26 cellular contexts compared by ENCODE assay signal in genomic region chr15:74641151-74641550, GRCh38. TPM values are rescaled to one million over a fixed set of nuclear protein-coding genes. Genes with fewer than 3 reads are reported as not detected.
DNase-seq lines count a peak whose midpoint lies in the region; ATAC-seq and TF ChIP-seq lines count a peak whose summit lies in the region.
"Had no signal": no experiment of that assay in that cellular context is flagged by ENCODE, and none has a peak within 500 bp of the region (broad histone marks: within the 10 kb centered on the region; RNA-seq: fewer than 3 reads in every experiment).

No MANE protein-coding gene starts in this region.

- peaks cover 28% of the 10 kb centered on the region for H3K4me1 Mint-ChIP-seq in activated naive CD4-positive, alpha-beta T cell treated with anti-CD3 and anti-CD28 coated beads, Interleukin-2, amount 50 U/mL, for 24 hours
- peaks cover 15% of the 10 kb centered on the region for H3K4me1 Mint-ChIP-seq in activated naive CD8-positive, alpha-beta T cell treated with anti-CD3 and anti-CD28 coated beads, Interleukin-2, amount 10 ng/mL, durations not matched to agents 7 days and 5 days
- peaks cover 32% of the 10 kb centered on the region for H3K4me1 Mint-ChIP-seq in progenitor cell of endocrine pancreas (ENCODE audit: low read depth)
- H3K4me1 Mint-ChIP-seq: immature natural killer cell had no signal

- peak overlapping the region; percentile 33 for H3K27ac ChIP-seq in upper lobe of right lung
- H3K27ac ChIP-seq: spleen, tibial artery, WERI-Rb-1 had no signal

- peaks cover 4% of the 10 kb centered on the region for H3K36me3 Mint-ChIP-seq in activated naive CD4-positive, alpha-beta T cell treated with anti-CD3 and anti-CD28 coated beads, Interleukin-2, amount 50 U/mL, for 24 hours
- H3K36me3 Mint-ChIP-seq in activated naive CD8-positive, alpha-beta T cell treated with anti-CD3 and anti-CD28 coated beads, Interleukin-2, amount 10 ng/mL, durations not matched to agents 7 days and 5 days = peaks cover 11% of the 10 kb centered on the region
- H3K36me3 Mint-ChIP-seq in progenitor cell of endocrine pancreas (ENCODE audit: insufficient read depth) = peaks cover 9% of the 10 kb centered on the region

- H3K27me3 Mint-ChIP-seq in activated naive CD4-positive, alpha-beta T cell treated with anti-CD3 and anti-CD28 coated beads, Interleukin-2, amount 50 U/mL, for 24 hours = no peaks in the 10 kb centered on the region
- no peaks in the 10 kb centered on the region for H3K27me3 Mint-ChIP-seq in activated naive CD8-positive, alpha-beta T cell treated with anti-CD3 and anti-CD28 coated beads, Interleukin-2, amount 10 ng/mL, durations not matched to agents 7 days and 5 days
- no peaks in the 10 kb centered on the region for H3K27me3 Mint-ChIP-seq in progenitor cell of endocrine pancreas
- H3K27me3 Mint-ChIP-seq: naive thymus-derived CD8-positive, alpha-beta T cell; stimulated activated naive B cell treated with anti-CD40 and anti-IgM and Interleukin-4, amounts not matched to agents 10 μg/mL and 1 μg/mL and 100 μg/mL, for 72 hours had no signal

- H3K9me3 Mint-ChIP-seq in activated naive CD4-positive, alpha-beta T cell treated with anti-CD3 and anti-CD28 coated beads, Interleukin-2, amount 50 U/mL, for 24 hours = no peaks in the 10 kb centered on the region
- H3K9me3 Mint-ChIP-seq in activated naive CD8-positive, alpha-beta T cell treated with anti-CD3 and anti-CD28 coated beads, Interleukin-2, amount 10 ng/mL, durations not matched to agents 7 days and 5 days = no peaks in the 10 kb centered on the region
- H3K9me3 Mint-ChIP-seq in progenitor cell of endocrine pancreas (ENCODE audit: low read depth) = no peaks in the 10 kb centered on the region
- H3K9me3 Mint-ChIP-seq: immature natural killer cell; mesothelial cell of epicardium; naive thymus-derived CD8-positive, alpha-beta T cell; stimulated activated naive B cell treated with anti-CD40 and anti-IgM and Interleukin-4, amounts not matched to agents 10 μg/mL and 1 μg/mL and 100 μg/mL, for 72 hours had no signal

- intact Hi-C loops in upper lobe of right lung (cut with DNase I) = no loop called here

- peaks cover 34% of the 10 kb centered on the region for H3K4me1 ChIP-seq in upper lobe of right lung

- H3K4me3 Mint-ChIP-seq in activated naive CD4-positive, alpha-beta T cell treated with anti-CD3 and anti-CD28 coated beads, Interleukin-2, amount 50 U/mL, for 24 hours = no peak overlapping the region
- no peak overlapping the region for H3K4me3 Mint-ChIP-seq in activated naive CD8-positive, alpha-beta T cell treated with anti-CD3 and anti-CD28 coated beads, Interleukin-2, amount 10 ng/mL, durations not matched to agents 7 days and 5 days
- H3K4me3 Mint-ChIP-seq in progenitor cell of endocrine pancreas (ENCODE audit: low read depth) = no peak overlapping the region
- H3K4me3 Mint-ChIP-seq: immature natural killer cell; mesothelial cell of epicardium; stimulated activated naive B cell treated with anti-CD40 and anti-IgM and Interleukin-4, amounts not matched to agents 10 μg/mL and 1 μg/mL and 100 μg/mL, for 72 hours had no signal

- H3K4me3 ChIP-seq in upper lobe of right lung = no peak overlapping the region
- H3K4me3 ChIP-seq: spleen, tibial artery had no signal

- POLR2A ChIA-PET in activated naive CD8-positive, alpha-beta T cell treated with anti-CD3 and anti-CD28 coated beads, Interleukin-2, amount 10 ng/mL, durations not matched to agents 7 days and 5 days (lab: Charles Lee) = no interaction called here

- H3K27me3 ChIP-seq in upper lobe of right lung = no peaks in the 10 kb centered on the region
- H3K27me3 ChIP-seq: BE2C, spleen, tibial artery had no signal

- peak overlapping the region; percentile 90 for H3K27ac Mint-ChIP-seq in activated naive CD4-positive, alpha-beta T cell treated with anti-CD3 and anti-CD28 coated beads, Interleukin-2, amount 50 U/mL, for 24 hours
- peak overlapping the region; percentile 63 for H3K27ac Mint-ChIP-seq in activated naive CD8-positive, alpha-beta T cell treated with anti-CD3 and anti-CD28 coated beads, Interleukin-2, amount 10 ng/mL, durations not matched to agents 7 days and 5 days
- peak overlapping the region; percentile 96 for H3K27ac Mint-ChIP-seq in progenitor cell of endocrine pancreas
- H3K27ac Mint-ChIP-seq: stimulated activated naive B cell treated with anti-CD40 and anti-IgM and Interleukin-4, amounts not matched to agents 10 μg/mL and 1 μg/mL and 100 μg/mL, for 72 hours had no signal

- DNase-seq in activated naive CD4-positive, alpha-beta T cell (lab: John Stamatoyannopoulos, UW) = no peak
- no peak for DNase-seq in activated naive CD8-positive, alpha-beta T cell treated with anti-CD3 and anti-CD28 coated beads, Interleukin-2, amount 10 ng/mL, durations not matched to agents 7 days and 5 days
- DNase-seq in progenitor cell of endocrine pancreas (ENCODE audit: low spot score, unreplicated experiment) (no peak), upper lobe of right lung (no peak), midbrain (lab: John Stamatoyannopoulos, UW) (no peak), NCI-H2227 treated with DMSO at 0.1 percent for 48 hours (lab: John Stamatoyannopoulos, UW) (no peak)
- DNase-seq: activated CD8-positive, alpha-beta memory T cell treated with anti-CD3 and anti-CD28 coated beads, Interleukin-2, amount 50 U/mL, for 4 hours; BE2C; DND-41; erythroblast; foreskin fibroblast; immature natural killer cell; naive thymus-derived CD8-positive, alpha-beta T cell; NCI-H1417 treated with DMSO at 0.1 percent for 48 hours; NCI-H446 treated with DMSO at 0.1 percent for 48 hours; OCI-M1; SK-N-SH; spleen; stimulated activated CD4-positive, alpha-beta T cell treated with anti-CD3 and anti-CD28 coated beads, Interleukin-2, amount 100 ng/mL, for 48 hours; stimulated activated naive B cell treated with anti-CD40 and anti-IgM and Interleukin-4, amounts not matched to agents 10 μg/mL and 1 μg/mL and 100 μg/mL, for 72 hours; tibial artery; WERI-Rb-1 had no signal

- peaks cover 39% of the 10 kb centered on the region for H3K36me3 ChIP-seq in upper lobe of right lung

- no peak for ATAC-seq in activated naive CD8-positive, alpha-beta T cell treated with anti-CD3 and anti-CD28 coated beads, Interleukin-2, amount 10 ng/mL, durations not matched to agents 7 days and 5 days (ENCODE audit: low read depth)
- ATAC-seq in upper lobe of right lung = no peak
- ATAC-seq in GM21360 (IDR thresholded peaks at IDR 0.05; ENCODE audit: unreplicated experiment) = no peak
- ATAC-seq: left lobe of liver; naive thymus-derived CD8-positive, alpha-beta T cell; stimulated activated naive B cell treated with anti-CD40 and anti-IgM and Interleukin-4, amounts not matched to agents 10 μg/mL and 1 μg/mL and 100 μg/mL, for 72 hours had no signal

- no peaks in the 10 kb centered on the region for H3K9me3 ChIP-seq in upper lobe of right lung
- H3K9me3 ChIP-seq: BE2C, SK-N-SH, spleen, tibial artery had no signal

- TF ChIP-seq CTCF in progenitor cell of endocrine pancreas (IDR thresholded peaks at IDR 0.05; ENCODE audit: unreplicated experiment) (no peak), upper lobe of right lung (IDR thresholded peaks at IDR 0.05) (no peak)

RNA-seq across cellular contexts. Expression of gene CLK3, which starts 25.5 kb away (rescaled TPM):
- 100 to 1,000 TPM; 134 to 148 TPM for total RNA-seq in activated naive CD8-positive, alpha-beta T cell treated with anti-CD3 and anti-CD28 coated beads, Interleukin-2, amount 10 ng/mL, durations not matched to agents 7 days and 5 days
- total RNA-seq in progenitor cell of endocrine pancreas = 74.5 and 76.0 TPM in 2 replicates
- 72.9 TPM for total RNA-seq in upper lobe of right lung

RNA-seq across cellular contexts. Expression of gene EDC3, which starts 54.7 kb away (rescaled TPM):
- total RNA-seq in activated naive CD8-positive, alpha-beta T cell treated with anti-CD3 and anti-CD28 coated beads, Interleukin-2, amount 10 ng/mL, durations not matched to agents 7 days and 5 days = 10 to 100 TPM; 46.7 to 47.0 TPM
- 61.6 and 62.6 TPM in 2 replicates for total RNA-seq in progenitor cell of endocrine pancreas
- total RNA-seq in upper lobe of right lung = 31.5 TPM
